ENCODE assay signal across 17 cellular contexts in the genomic region with DNA sequence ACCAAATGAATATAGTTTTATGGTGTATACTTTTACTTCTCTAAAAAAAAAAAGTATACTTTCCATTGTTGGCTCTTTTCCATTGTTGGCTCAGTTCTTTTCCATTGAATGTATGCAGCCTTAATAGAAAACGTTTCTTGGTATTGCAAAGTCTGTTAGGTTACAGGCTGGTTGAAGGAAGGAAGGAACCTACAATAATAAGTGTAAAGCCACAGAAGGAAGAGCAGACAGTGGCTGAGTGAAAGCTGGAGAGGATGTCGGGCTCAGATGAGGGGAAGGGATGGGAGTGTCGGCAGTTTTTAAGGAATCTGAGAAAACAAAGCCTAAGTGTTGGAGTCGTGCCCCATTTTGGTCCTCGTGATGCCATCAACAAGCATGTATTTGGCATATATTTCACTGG. TPM values are rescaled to one million over a fixed set of nuclear protein-coding genes. Genes with fewer than 3 reads are reported as not detected.
DNase-seq lines count a peak whose midpoint lies in the region; ATAC-seq and TF ChIP-seq lines count a peak whose summit lies in the region.
"Had no signal": no experiment of that assay in that cellular context is flagged by ENCODE, and none has a peak within 500 bp of the region (broad histone marks: within the 10 kb centered on the region; RNA-seq: fewer than 3 reads in every experiment).

No MANE protein-coding gene starts in this region.

- no peaks in the 10 kb centered on the region for H3K27me3 ChIP-seq in stomach
- H3K27me3 ChIP-seq in H7 (ENCODE audit: control insufficient read depth, insufficient read depth, low read length), result no peaks in the 10 kb centered on the region
- H3K27me3 ChIP-seq: left lung had no signal

- peak overlapping the region; percentile 94 for H3K27ac Mint-ChIP-seq in MCF 10A (ENCODE audit: low read depth, unreplicated experiment)
- H3K27ac Mint-ChIP-seq in mesothelial cell of epicardium, result peak overlapping the region; percentile 43
- H3K27ac Mint-ChIP-seq: endodermal cell; naive thymus-derived CD4-positive, alpha-beta T cell; stimulated activated naive CD8-positive, alpha-beta T cell treated with anti-CD3 and anti-CD28 coated beads, Interleukin-15, Interleukin-2, amounts not matched to agents 100 ng/mL and 50 ng/mL, for 24 hours had no signal

- no peak for TF ChIP-seq POLR2A in stomach (IDR thresholded peaks at IDR 0.05)

- H3K27ac ChIP-seq in HEK293 (ENCODE audit: extremely low read depth, low read depth, low read length) (no peak overlapping the region), stomach (peak overlapping the region in 3 of 5 donors; percentile 35 to 75 (median 71))
- H3K27ac ChIP-seq: left lung had no signal

- BruUV-seq in MCF 10A (replicated peaks; lab: Mats Ljungman, UMichigan), result no TSS peak

- 62 to 80% (median 74%) methylated on average over 5 of the region's 5 CpGs for WGBS in stomach, 5 donors

- H3K4me3 Mint-ChIP-seq in MCF 10A (ENCODE audit: unreplicated experiment) (peak overlapping the region; percentile 99), mesothelial cell of epicardium (no peak overlapping the region)
- H3K4me3 Mint-ChIP-seq: endodermal cell; naive thymus-derived CD4-positive, alpha-beta T cell; stimulated activated naive CD8-positive, alpha-beta T cell treated with anti-CD3 and anti-CD28 coated beads, Interleukin-15, Interleukin-2, amounts not matched to agents 100 ng/mL and 50 ng/mL, for 24 hours had no signal

- no peak for TF ChIP-seq CTCF in HEK293 (tag by site-specific recombination; IDR thresholded peaks at IDR 0.05)
- no peak for TF ChIP-seq CTCF in MCF 10A (IDR thresholded peaks at IDR 0.05; ENCODE audit: unreplicated experiment)
- TF ChIP-seq CTCF in mesothelial cell of epicardium (IDR thresholded peaks at IDR 0.05; ENCODE audit: unreplicated experiment), result no peak
- TF ChIP-seq CTCF in stomach (IDR thresholded peaks at IDR 0.05), result no peak

- no peak for TF ChIP-seq EP300 in stomach (IDR thresholded peaks at IDR 0.05)

- ATAC-seq in HG03108 (IDR thresholded peaks at IDR 0.05; ENCODE audit: unreplicated experiment), result no peak
- ATAC-seq: naive thymus-derived CD4-positive, alpha-beta T cell had no signal

- no peaks in the 10 kb centered on the region for H3K27me3 Mint-ChIP-seq in MCF 10A (ENCODE audit: insufficient read depth, unreplicated experiment)
- no peaks in the 10 kb centered on the region for H3K27me3 Mint-ChIP-seq in mesothelial cell of epicardium (ENCODE audit: low read depth)
- H3K27me3 Mint-ChIP-seq: naive thymus-derived CD4-positive, alpha-beta T cell; stimulated activated naive CD8-positive, alpha-beta T cell treated with anti-CD3 and anti-CD28 coated beads, Interleukin-15, Interleukin-2, amounts not matched to agents 100 ng/mL and 50 ng/mL, for 24 hours had no signal

- H3K36me3 ChIP-seq in HEK293 (ENCODE audit: control insufficient read depth in 2 of 2, insufficient read depth in 1 of 2, low read length in 2 of 2) (peaks cover 34 to 74% of the 10 kb centered on the region in 2 experiments), stomach (peaks cover 21 to 85% (median 78%) of the 10 kb centered on the region in 4 donors), H7 (replicated peaks; ENCODE audit: control insufficient read depth, insufficient read depth, low read length) (peaks cover 7% of the 10 kb centered on the region)

- H3K36me3 Mint-ChIP-seq in MCF 10A (ENCODE audit: insufficient read depth, unreplicated experiment) (peaks cover 82% of the 10 kb centered on the region), mesothelial cell of epicardium (peaks cover 26% of the 10 kb centered on the region)

- H3K4me3 ChIP-seq in HEK293 (ENCODE audit: low read depth, low read length) (no peak overlapping the region), stomach (no peak overlapping the region), H7 (ENCODE audit: insufficient read depth, low read depth, low read length) (no peak overlapping the region)
- H3K4me3 ChIP-seq: left lung had no signal

- intact Hi-C loops in MCF 10A (cut with micrococcal nuclease) (loop anchor here (2.0 to 10.0 kb wide), 2 partner anchors 36 to 202 kb away; no protein-coding TSS in a partner anchor), stomach (cut with DNase I; ENCODE audit: low total_unique reads) (no loop called here)

- CTCF ChIA-PET in HEK293 (lab: Yijun Ruan, JAX), result interaction anchor here (0.6 to 1.0 kb wide), 3 partner anchors 10 to 513 kb away, joined by 3 to 4 read pairs (median 4); no protein-coding TSS in a partner anchor
- CTCF ChIA-PET in MCF 10A (lab: Yijun Ruan, JAX), result interaction anchor here (0.6 to 1.3 kb wide), 5 partner anchors 17 to 480 kb away, joined by 3 to 5 read pairs (median 3); no protein-coding TSS in a partner anchor

- H3K4me1 Mint-ChIP-seq in MCF 10A (ENCODE audit: insufficient read depth, unreplicated experiment) (peaks cover 62% of the 10 kb centered on the region), mesothelial cell of epicardium (peaks cover 2% of the 10 kb centered on the region)
- H3K4me1 Mint-ChIP-seq: endodermal cell had no signal

- no peaks in the 10 kb centered on the region; the same call in 1 of the 2 replicates for H3K4me1 ChIP-seq in HEK293 (ENCODE audit: control insufficient read depth, insufficient read depth, low read length)
- peaks cover 3 to 53% (median 28%) of the 10 kb centered on the region in 4 donors for H3K4me1 ChIP-seq in stomach

- no peaks in the 10 kb centered on the region for H3K9me3 ChIP-seq in HEK293 (ENCODE audit: control insufficient read depth, insufficient read depth, low read depth, low read length)
- H3K9me3 ChIP-seq in stomach, result no peaks in the 10 kb centered on the region
- H3K9me3 ChIP-seq: left lung had no signal

- H3K9me3 Mint-ChIP-seq in MCF 10A (ENCODE audit: unreplicated experiment), result no peaks in the 10 kb centered on the region
- H3K9me3 Mint-ChIP-seq in mesothelial cell of epicardium, result no peaks in the 10 kb centered on the region
- H3K9me3 Mint-ChIP-seq: endodermal cell; naive thymus-derived CD4-positive, alpha-beta T cell; stimulated activated naive CD8-positive, alpha-beta T cell treated with anti-CD3 and anti-CD28 coated beads, Interleukin-15, Interleukin-2, amounts not matched to agents 100 ng/mL and 50 ng/mL, for 24 hours had no signal

- no peak for DNase-seq in MCF 10A (ENCODE audit: unreplicated experiment)
- no peak for DNase-seq in mesothelial cell of epicardium (ENCODE audit: low spot score in 2 of 2, unreplicated experiment in 2 of 2)
- DNase-seq in stomach, result no peak
- DNase-seq in H7, result no peak
- DNase-seq in UCSD-AML1 (lab: John Stamatoyannopoulos, UW; ENCODE audit: unreplicated experiment), result no peak
- no peak for DNase-seq in Ammon's horn (ENCODE audit: low spot score)
- DNase-seq: activated CD4-positive, CD25-positive, alpha-beta regulatory T cell; cerebellar nuclear complex; COR-L47; endodermal cell; left lung; naive thymus-derived CD4-positive, alpha-beta T cell; NCI-H187 treated with DMSO at 0.1 percent for 48 hours; NK-92 treated with Interleukin-12 subunit alpha and Interleukin-12 subunit beta, amount 100 ng/mL, for 24 hours had no signal

- POLR2A ChIA-PET in HEK293 (lab: Yijun Ruan, JAX), result no interaction called here
- POLR2A ChIA-PET in MCF 10A (lab: Yijun Ruan, JAX), result interaction anchor here (0.6 to 5.2 kb wide), 13 partner anchors 8 to 498 kb away, joined by 3 to 30 read pairs (median 7); partner anchors contain the start of gene RAB17

TF ChIP-seq in HEK293, 187 proteins besides CTCF, POLR2A, EP300 and RAD21:
- TF ChIP-seq ZNF654 (tag by site-specific recombination; IDR thresholded peaks at IDR 0.05; ENCODE audit: low read depth), result no peak
- peak; percentile 82 for TF ChIP-seq PRDM1 (tag by site-specific recombination; IDR thresholded peaks at IDR 0.05)

RNA-seq across cellular contexts. Expression of gene COPS8, which starts 6.8 kb away (rescaled TPM):
- total RNA-seq in MCF 10A (2022), result 249 and 274 TPM in 2 replicates
- total RNA-seq in mesothelial cell of epicardium, result 54.5 to 59.8 TPM (median 59.7 TPM) in 3 replicates
- total RNA-seq in stomach, result 100 to 1,000 TPM in 1 of 5 donors, 10 to 100 TPM in 4; 24.1 to 105 (median 79.9) TPM
- 10 to 100 TPM; 29.8 to 40.2 (median 30.4) TPM for polyA plus RNA-seq in stomach
- total RNA-seq in H7 (2014; rRNA removed; shearing (Covaris generic)), result 101 and 113 TPM in 2 replicates
